8 cellular contexts compared by ENCODE assay signal in the genomic region with DNA sequence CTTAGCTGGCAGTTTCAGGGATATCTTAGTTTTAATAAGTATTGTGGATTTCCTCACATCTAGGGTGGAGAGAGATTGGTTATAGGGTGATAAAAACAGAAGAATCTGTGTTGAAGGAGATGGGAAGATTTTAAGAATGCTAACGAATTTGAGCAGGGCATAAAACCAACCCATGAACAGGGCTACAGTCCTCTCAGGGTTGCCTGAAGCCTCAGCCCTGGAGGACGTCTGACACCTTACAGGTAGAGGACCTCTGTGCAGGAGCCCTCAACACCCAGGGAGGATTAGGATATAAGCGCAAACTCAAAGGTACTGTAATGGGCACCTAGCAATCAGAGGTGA. TPM values are rescaled to one million over a fixed set of nuclear protein-coding genes. Genes with fewer than 3 reads are reported as not detected.
DNase-seq lines count a peak whose midpoint lies in the region; TF ChIP-seq lines count a peak whose summit lies in the region.

No MANE protein-coding gene starts in this region.

- no peak overlapping the region for H3K27ac ChIP-seq in skin epidermis

- peak overlapping the region; percentile 72 for H3K4me3 ChIP-seq in MG63
- H3K4me3 ChIP-seq in fibroblast of the aortic adventitia (ENCODE audit: low read depth, low read length), result peak overlapping the region; percentile 63
- peak overlapping the region in 6 of 7 experiments; percentile 45 to 62 (median 58) for H3K4me3 ChIP-seq in skin epidermis

- DNase-seq in T-helper 2 cell treated with Interferon-gamma antibody and Interleukin-4, amounts not matched to agents 5 μg/mL and 100 μg/mL, for 36 hours (ENCODE audit: low spot score), result no peak
- DNase-seq in T-helper 2 cell, result no peak
- DNase-seq in MG63, result no peak
- DNase-seq in fibroblast of the aortic adventitia (ENCODE audit: low read depth), result no peak
- DNase-seq in NCI-H2081 treated with DMSO at 0.1 percent for 48 hours (lab: John Stamatoyannopoulos, UW), result no peak
- DNase-seq in activated gamma-delta T cell (lab: John Stamatoyannopoulos, UW), result no peak
- no peak for DNase-seq in G401 (ENCODE audit: low spot score)

- H3K27me3 ChIP-seq in MG63, result no peaks in the 10 kb centered on the region

- H3K27me3 Mint-ChIP-seq in T-helper 2 cell treated with Interferon-gamma antibody and Interleukin-4, amounts not matched to agents 5 μg/mL and 100 μg/mL, for 36 hours (ENCODE audit: low read depth), result peaks cover 39% of the 10 kb centered on the region

- H3K4me3 Mint-ChIP-seq in T-helper 2 cell treated with Interferon-gamma antibody and Interleukin-4, amounts not matched to agents 5 μg/mL and 100 μg/mL, for 36 hours, result peak overlapping the region; percentile 39

- H3K36me3 ChIP-seq in MG63, result no peaks in the 10 kb centered on the region

- no peak overlapping the region for H3K27ac Mint-ChIP-seq in T-helper 2 cell treated with Interferon-gamma antibody and Interleukin-4, amounts not matched to agents 5 μg/mL and 100 μg/mL, for 36 hours

- no peak for TF ChIP-seq CTCF in fibroblast of the aortic adventitia (IDR thresholded peaks at IDR 0.05; ENCODE audit: insufficient read depth, low read length)

- peaks cover 3% of the 10 kb centered on the region for H3K4me1 Mint-ChIP-seq in T-helper 2 cell treated with Interferon-gamma antibody and Interleukin-4, amounts not matched to agents 5 μg/mL and 100 μg/mL, for 36 hours (ENCODE audit: low read depth)

- in situ Hi-C loops in G401 (cut with HindIII; ENCODE audit: low sequenced_read_pairs), result no loop called here

- no peaks in the 10 kb centered on the region for H3K9me3 Mint-ChIP-seq in T-helper 2 cell treated with Interferon-gamma antibody and Interleukin-4, amounts not matched to agents 5 μg/mL and 100 μg/mL, for 36 hours

- no peaks in the 10 kb centered on the region for H3K36me3 Mint-ChIP-seq in T-helper 2 cell treated with Interferon-gamma antibody and Interleukin-4, amounts not matched to agents 5 μg/mL and 100 μg/mL, for 36 hours (ENCODE audit: low read depth)

- no peaks in the 10 kb centered on the region for H3K9me3 ChIP-seq in MG63

RNA-seq across cellular contexts. Expression of gene WASF3, which starts 0.5 kb away (rescaled TPM):
- 6.0 and 11.4 TPM in 2 replicates for total RNA-seq in MG63 (2014; rRNA removed; shearing (Covaris generic); ENCODE audit: low replicate concordance)
- total RNA-seq in fibroblast of the aortic adventitia (ENCODE audit: low replicate concordance), result 11.7 and 13.5 TPM in 2 replicates
- total RNA-seq in G401 (2014; rRNA removed; shearing (Covaris generic)), result 5.7 and 7.7 TPM in 2 replicates
